8 cellular contexts compared by ENCODE assay signal in the genomic region with DNA sequence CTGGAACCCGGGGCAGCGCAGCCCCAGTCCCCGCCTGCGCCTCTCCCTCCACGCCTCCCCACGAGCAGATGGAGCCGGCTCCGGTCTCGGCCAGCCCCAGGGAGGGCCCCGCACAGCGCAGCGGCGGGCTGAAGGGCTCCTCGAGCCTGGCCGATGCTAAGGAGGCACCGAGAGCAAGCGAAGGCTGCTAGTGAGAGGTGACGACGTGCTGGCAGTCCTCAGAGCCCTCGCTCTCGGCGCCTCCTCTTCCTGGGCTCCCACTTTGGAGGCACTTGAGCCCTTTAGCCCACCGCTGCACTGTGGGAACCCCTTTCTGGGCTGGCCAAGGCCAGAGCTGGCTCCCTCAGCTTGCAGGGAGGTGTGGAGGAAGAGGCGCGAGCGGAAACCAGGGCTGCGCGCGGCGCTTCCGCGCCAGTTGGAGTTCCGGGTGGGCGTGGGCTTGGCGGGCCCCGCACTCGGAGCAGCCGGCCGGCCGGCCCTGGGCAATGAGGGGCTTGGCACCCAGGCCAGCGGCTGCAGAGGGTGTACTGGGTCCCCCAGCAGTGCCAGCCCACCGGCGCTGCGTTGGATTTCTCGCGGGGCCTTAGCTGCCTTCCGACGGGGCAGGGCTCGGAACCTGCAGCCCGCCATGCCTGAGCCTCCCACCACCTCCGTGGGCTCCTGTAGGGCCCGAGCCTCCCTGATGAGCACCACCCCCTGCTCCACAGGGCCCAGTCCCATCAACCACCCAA. TPM values are rescaled to one million over a fixed set of nuclear protein-coding genes. Genes with fewer than 3 reads are reported as not detected.
DNase-seq lines count a peak whose midpoint lies in the region; ATAC-seq and TF ChIP-seq lines count a peak whose summit lies in the region.

No MANE protein-coding gene starts in this region.

- DNase-seq in NCI-H69 (lab: John Stamatoyannopoulos, UW) (peak; percentile 81), mesendoderm (no peak), endodermal cell (no peak), T1000 (lab: John Stamatoyannopoulos, UW) (no peak)
- peak; percentile 61 for DNase-seq in activated T-helper 2 cell treated with anti-CD3 and anti-CD28 coated beads, Interferon-gamma antibody, Interleukin-2, Interleukin-4, amounts not matched to agents 10 μg/mL and 5 μg/mL and 100 μg/mL, durations not matched to agents 14 hours and 24 hours and 36 hours (ENCODE audit: low spot score)

- intact Hi-C loops in activated T-helper 2 cell treated with anti-CD3 and anti-CD28 coated beads, Interferon-gamma antibody, Interleukin-2, Interleukin-4, amounts not matched to agents 10 μg/mL and 5 μg/mL and 100 μg/mL, durations not matched to agents 14 hours and 24 hours and 36 hours (cut with micrococcal nuclease), result no loop called here

- H2AK5ac ChIP-seq in mesendoderm (ENCODE audit: low read length), result no peak overlapping the region

- H3K27ac ChIP-seq in gastroesophageal sphincter (peak overlapping the region; percentile 10 to 91 (median 81)), skin epidermis (peak overlapping the region; percentile 41 to 98 (median 88)), mesendoderm (ENCODE audit: low read depth, low read length) (no peak overlapping the region), endodermal cell (ENCODE audit: low read depth, low read length) (no peak overlapping the region)

- no peak overlapping the region for H3K56ac ChIP-seq in mesendoderm (ENCODE audit: low read length)

- no peak overlapping the region for H3K9ac ChIP-seq in mesendoderm (ENCODE audit: low read length)
- H3K9ac ChIP-seq in endodermal cell (ENCODE audit: extremely low read depth, low read length, poor library complexity, severe bottlenecking), result no peak overlapping the region

- H3K27me3 ChIP-seq in gastroesophageal sphincter (no peaks in the 10 kb centered on the region), mesendoderm (ENCODE audit: insufficient read depth, low read length, poor library complexity) (no peaks in the 10 kb centered on the region), endodermal cell (ENCODE audit: control insufficient read depth, insufficient read depth, low read length, poor library complexity, severe bottlenecking) (no peaks in the 10 kb centered on the region)

- H2BK15ac ChIP-seq in mesendoderm (replicated peaks; ENCODE audit: low read depth), result no peak overlapping the region

- H4K5ac ChIP-seq in mesendoderm (ENCODE audit: low read length), result no peak overlapping the region

- H3K79me1 ChIP-seq in mesendoderm (ENCODE audit: low read length), result peaks cover 8% of the 10 kb centered on the region

- H3K9me3 Mint-ChIP-seq in activated T-helper 2 cell treated with anti-CD3 and anti-CD28 coated beads, Interferon-gamma antibody, Interleukin-2, Interleukin-4, amounts not matched to agents 10 μg/mL and 5 μg/mL and 100 μg/mL, durations not matched to agents 14 hours and 24 hours and 36 hours, result peaks cover 21% of the 10 kb centered on the region
- H3K9me3 Mint-ChIP-seq in endodermal cell, result peaks cover 29% of the 10 kb centered on the region

- WGBS in gastroesophageal sphincter (ENCODE audit: low coverage in 1 of 2), 2 donors, result no CpG with 5 or more reads among the region's 52 CpGs
- WGBS in mesendoderm (ENCODE audit: extremely low coverage, insufficient coverage, low lambda C conversion rate), result no CpG with 5 or more reads among the region's 52 CpGs
- 97% methylated on average over 39 to 52 of the region's 52 CpGs for WGBS in endodermal cell (ENCODE audit: insufficient coverage in 1 of 2, insufficient read length in 1 of 2), 2 experiments

- peaks cover 0 to 44% (median 15%) of the 10 kb centered on the region in 3 donors for H3K4me1 ChIP-seq in gastroesophageal sphincter
- peaks cover 6% of the 10 kb centered on the region for H3K4me1 ChIP-seq in mesendoderm (ENCODE audit: control insufficient read depth, low read depth, low read length)
- peaks cover 8% of the 10 kb centered on the region for H3K4me1 ChIP-seq in endodermal cell (ENCODE audit: control insufficient read depth, insufficient read depth, low read length)

- peak overlapping the region; percentile 87 for H3K4me3 Mint-ChIP-seq in activated T-helper 2 cell treated with anti-CD3 and anti-CD28 coated beads, Interferon-gamma antibody, Interleukin-2, Interleukin-4, amounts not matched to agents 10 μg/mL and 5 μg/mL and 100 μg/mL, durations not matched to agents 14 hours and 24 hours and 36 hours (ENCODE audit: low read depth)
- H3K4me3 Mint-ChIP-seq in endodermal cell, result no peak overlapping the region

- no peaks in the 10 kb centered on the region for H3K27me3 Mint-ChIP-seq in activated T-helper 2 cell treated with anti-CD3 and anti-CD28 coated beads, Interferon-gamma antibody, Interleukin-2, Interleukin-4, amounts not matched to agents 10 μg/mL and 5 μg/mL and 100 μg/mL, durations not matched to agents 14 hours and 24 hours and 36 hours (ENCODE audit: low read depth)
- H3K27me3 Mint-ChIP-seq in endodermal cell (ENCODE audit: insufficient read depth), result no peaks in the 10 kb centered on the region

- TF ChIP-seq EP300 in gastroesophageal sphincter (IDR thresholded peaks at IDR 0.05), result no peak

- peaks cover 27% of the 10 kb centered on the region for H3K36me3 Mint-ChIP-seq in activated T-helper 2 cell treated with anti-CD3 and anti-CD28 coated beads, Interferon-gamma antibody, Interleukin-2, Interleukin-4, amounts not matched to agents 10 μg/mL and 5 μg/mL and 100 μg/mL, durations not matched to agents 14 hours and 24 hours and 36 hours (ENCODE audit: low read depth)
- H3K36me3 Mint-ChIP-seq in endodermal cell (ENCODE audit: low read depth), result peaks cover 5% of the 10 kb centered on the region

- H3K4me1 Mint-ChIP-seq in activated T-helper 2 cell treated with anti-CD3 and anti-CD28 coated beads, Interferon-gamma antibody, Interleukin-2, Interleukin-4, amounts not matched to agents 10 μg/mL and 5 μg/mL and 100 μg/mL, durations not matched to agents 14 hours and 24 hours and 36 hours (ENCODE audit: low read depth), result peaks cover 37% of the 10 kb centered on the region
- H3K4me1 Mint-ChIP-seq in endodermal cell, result peaks cover 26% of the 10 kb centered on the region

- no peak overlapping the region for H3K23ac ChIP-seq in mesendoderm (ENCODE audit: low read length)

- H3K9me3 ChIP-seq in gastroesophageal sphincter (no peaks in the 10 kb centered on the region), endodermal cell (ENCODE audit: control insufficient read depth, low read length) (peaks cover 23% of the 10 kb centered on the region)

- H3K4ac ChIP-seq in mesendoderm (ENCODE audit: low read depth, low read length), result no peak overlapping the region

- H4K8ac ChIP-seq in mesendoderm (ENCODE audit: low read depth, low read length), result no peak overlapping the region

- ATAC-seq in GM18867 (IDR thresholded peaks at IDR 0.05; ENCODE audit: unreplicated experiment) (peak; percentile 33), gastroesophageal sphincter (no peak)

- H3K27ac Mint-ChIP-seq in activated T-helper 2 cell treated with anti-CD3 and anti-CD28 coated beads, Interferon-gamma antibody, Interleukin-2, Interleukin-4, amounts not matched to agents 10 μg/mL and 5 μg/mL and 100 μg/mL, durations not matched to agents 14 hours and 24 hours and 36 hours, result peak overlapping the region; percentile 92
- H3K27ac Mint-ChIP-seq in endodermal cell, result no peak overlapping the region

- TF ChIP-seq CTCF in gastroesophageal sphincter (IDR thresholded peaks at IDR 0.05), result no peak
- no peak for TF ChIP-seq CTCF in endodermal cell (conservative IDR thresholded peaks at IDR 0.05)

- peak overlapping the region; percentile 38 to 65 for H3K4me3 ChIP-seq in gastroesophageal sphincter
- peak overlapping the region; percentile 40 to 60 (median 51) for H3K4me3 ChIP-seq in skin epidermis
- H3K4me3 ChIP-seq in mesendoderm (ENCODE audit: low read length), result no peak overlapping the region
- H3K4me3 ChIP-seq in endodermal cell (ENCODE audit: low read length), result no peak overlapping the region

- H2BK120ac ChIP-seq in mesendoderm (ENCODE audit: low read depth, low read length), result no peak overlapping the region

- H2BK5ac ChIP-seq in mesendoderm (ENCODE audit: low read length), result no peak overlapping the region

- peaks cover 8% of the 10 kb centered on the region for H3K79me2 ChIP-seq in mesendoderm (ENCODE audit: control insufficient read depth, insufficient read depth, low read length)

- no peak overlapping the region for H3K4me2 ChIP-seq in mesendoderm (ENCODE audit: low read length)

- peak; percentile 19 to 47 for TF ChIP-seq POLR2A in gastroesophageal sphincter (IDR thresholded peaks at IDR 0.05)

- H3K36me3 ChIP-seq in gastroesophageal sphincter, result peaks cover 0 to 10% of the 10 kb centered on the region in 2 donors
- H3K36me3 ChIP-seq in mesendoderm (ENCODE audit: control insufficient read depth, insufficient read depth, low read length), result no peaks in the 10 kb centered on the region
- H3K36me3 ChIP-seq in endodermal cell (ENCODE audit: control insufficient read depth, insufficient read depth, low read length), result peaks cover 9% of the 10 kb centered on the region

- no peak overlapping the region for H3K18ac ChIP-seq in mesendoderm (ENCODE audit: low read length)

RNA-seq across cellular contexts. Expression of a gene that starts 2.5 kb away (rescaled TPM):
- total RNA-seq in activated T-helper 2 cell treated with anti-CD3 and anti-CD28 coated beads, Interferon-gamma antibody, Interleukin-2, Interleukin-4, amounts not matched to agents 10 μg/mL and 5 μg/mL and 100 μg/mL, durations not matched to agents 14 hours and 24 hours and 36 hours, result 61.3 and 65.4 TPM in 2 replicates
- total RNA-seq in gastroesophageal sphincter (100 to 1,000 TPM in 3 of 4 donors, 10 to 100 TPM in 1; 97.4 to 209 (median 150) TPM), endodermal cell (100 to 1,000 TPM; 102 to 118 TPM)
- 183 TPM for polyA plus RNA-seq in mesendoderm (2013, experiment 1 of 2)
- polyA plus RNA-seq in mesendoderm (2013, experiment 2 of 2), result 184 TPM
- polyA plus RNA-seq in endodermal cell (2013, experiment 1 of 2), result 149 TPM
- 146 TPM for polyA plus RNA-seq in endodermal cell (2013, experiment 2 of 2)

RNA-seq across cellular contexts. Expression of a gene that starts 25.6 kb away (rescaled TPM):
- 27.9 and 28.8 TPM in 2 replicates for total RNA-seq in activated T-helper 2 cell treated with anti-CD3 and anti-CD28 coated beads, Interferon-gamma antibody, Interleukin-2, Interleukin-4, amounts not matched to agents 10 μg/mL and 5 μg/mL and 100 μg/mL, durations not matched to agents 14 hours and 24 hours and 36 hours
- total RNA-seq in gastroesophageal sphincter (10 to 100 TPM in 3 of 4 donors, 1 to 10 TPM in 1; 9.4 to 14.6 (median 12.5) TPM), endodermal cell (10 to 100 TPM; 15.3 to 16.8 TPM)
- polyA plus RNA-seq in mesendoderm (2013, experiment 1 of 2), result 84.9 TPM
- polyA plus RNA-seq in mesendoderm (2013, experiment 2 of 2), result 92.9 TPM
- polyA plus RNA-seq in endodermal cell (2013, experiment 1 of 2), result 18.2 TPM
- 17.8 TPM for polyA plus RNA-seq in endodermal cell (2013, experiment 2 of 2)

RNA-seq across cellular contexts. Expression of a gene that starts 26.0 kb away (rescaled TPM):
- total RNA-seq in activated T-helper 2 cell treated with anti-CD3 and anti-CD28 coated beads, Interferon-gamma antibody, Interleukin-2, Interleukin-4, amounts not matched to agents 10 μg/mL and 5 μg/mL and 100 μg/mL, durations not matched to agents 14 hours and 24 hours and 36 hours, result 1.7 and 2.4 TPM in 2 replicates
- 1 to 10 TPM in 1 of 4 donors, not detected in 3; 2.5 TPM for total RNA-seq in gastroesophageal sphincter
- 2.3 TPM for polyA plus RNA-seq in mesendoderm (2013, experiment 1 of 2)
- polyA plus RNA-seq in mesendoderm (2013, experiment 2 of 2), result 2.0 TPM
- total RNA-seq in endodermal cell, result 1 to 10 TPM; 1.7 to 1.9 TPM
- polyA plus RNA-seq in endodermal cell (2013, experiment 1 of 2), result 3.9 TPM
- polyA plus RNA-seq in endodermal cell (2013, experiment 2 of 2), result 3.4 TPM

RNA-seq across cellular contexts. Expression of a gene that starts 27.2 kb away (rescaled TPM):
- total RNA-seq in activated T-helper 2 cell treated with anti-CD3 and anti-CD28 coated beads, Interferon-gamma antibody, Interleukin-2, Interleukin-4, amounts not matched to agents 10 μg/mL and 5 μg/mL and 100 μg/mL, durations not matched to agents 14 hours and 24 hours and 36 hours, result 85.3 and 94.0 TPM in 2 replicates
- 10 to 100 TPM; 29.7 to 65.2 (median 60.5) TPM for total RNA-seq in gastroesophageal sphincter
- 112 TPM for polyA plus RNA-seq in mesendoderm (2013, experiment 1 of 2)
- 114 TPM for polyA plus RNA-seq in mesendoderm (2013, experiment 2 of 2)
- 100 to 1,000 TPM; 165 to 242 TPM for total RNA-seq in endodermal cell
- 111 TPM for polyA plus RNA-seq in endodermal cell (2013, experiment 1 of 2)
- 120 TPM for polyA plus RNA-seq in endodermal cell (2013, experiment 2 of 2)

Comparison
In these comparisons a context has a peak if more than half of its experiments do, and no peak if none do; other contexts are left out.
1. DNase-seq: peak in NCI-H69 (single experiment) and activated T-helper 2 cell treated with anti-CD3 and anti-CD28 coated beads, Interferon-gamma antibody, Interleukin-2, Interleukin-4, amounts not matched to agents 10 μg/mL and 5 μg/mL and 100 μg/mL, durations not matched to agents 14 hours and 24 hours and 36 hours (single experiment); none in mesendoderm (single experiment), endodermal cell (single experiment) and T1000 (single experiment).
2. H3K27ac ChIP-seq: peak in gastroesophageal sphincter (4 of 4) and skin epidermis (21 of 21); none in mesendoderm (single experiment) and endodermal cell (single experiment).
3. H3K4me3 ChIP-seq: peak in gastroesophageal sphincter (2 of 2) and skin epidermis (7 of 7); none in mesendoderm (single experiment) and endodermal cell (single experiment).